8 cellular contexts compared by ENCODE assay signal in genomic region chr19:50817941-50818858, GRCh38. TPM values are rescaled to one million over a fixed set of nuclear protein-coding genes. Genes with fewer than 3 reads are reported as not detected.
A peak's percentile ranks its signal among the peaks of the same experiment; 100 is the strongest.
DNase-seq lines count a peak whose midpoint lies in the region; ATAC-seq and TF ChIP-seq lines count a peak whose summit lies in the region.

No MANE protein-coding gene starts in this region.

- peak; percentile 70 for DNase-seq in 8988T
- peak; percentile 91 for DNase-seq in HEK293T (ENCODE audit: extremely low spot score)
- peak; percentile 76 to 93 (median 87) for DNase-seq in NCI-H1417 (lab: John Stamatoyannopoulos, UW)
- DNase-seq in activated T-cell treated with anti-CD3 and anti-CD28 coated beads, Interleukin-2, amount 50 U/mL, for 4 hours, result peak; percentile 19
- DNase-seq in right cardiac atrium, result peak; percentile 46 to 73 (median 70)
- peak; percentile 57 to 66 for DNase-seq in stimulated activated CD4-positive, alpha-beta T cell treated with anti-CD3 and anti-CD28 coated beads, Interleukin-2, amount 100 ng/mL, for 48 hours
- DNase-seq in HK-2 (ENCODE audit: unreplicated experiment), result no peak

- POLR2A ChIA-PET in HEK293T (lab: Yijun Ruan, JAX), result no interaction called here

- intact Hi-C loops in right cardiac atrium (cut with DNase I), result no loop called here

- H3K4me3 ChIP-seq in GM12875 (ENCODE audit: low read depth, low read length), result peak overlapping the region; percentile 86
- H3K4me3 ChIP-seq in right cardiac atrium (ENCODE audit: low read length), result no peak overlapping the region

- H3K27ac ChIP-seq in right cardiac atrium (ENCODE audit: low read length), result no peak overlapping the region

- H3K4me1 Mint-ChIP-seq in activated T-cell treated with anti-CD3 and anti-CD28 coated beads, Interleukin-2, amount 50 U/mL, for 4 hours (ENCODE audit: low read depth), result peaks cover 37% of the 10 kb centered on the region

- H3K9me3 ChIP-seq in right cardiac atrium (ENCODE audit: control insufficient read depth, low read length), result no peaks in the 10 kb centered on the region

- H3K27me3 ChIP-seq in right cardiac atrium (ENCODE audit: control insufficient read depth, insufficient read depth), result no peaks in the 10 kb centered on the region

- peak; percentile 35 to 42 for ATAC-seq in activated T-cell treated with anti-CD3 and anti-CD28 coated beads, Interleukin-2, amount 50 U/mL, for 4 hours
- ATAC-seq in right cardiac atrium, result peak; percentile 35 to 71

- H3K4me3 Mint-ChIP-seq in activated T-cell treated with anti-CD3 and anti-CD28 coated beads, Interleukin-2, amount 50 U/mL, for 4 hours, result peak overlapping the region; percentile 74

- 7% methylated on average over 52 of the region's 52 CpGs for WGBS in right cardiac atrium

- H3K36me3 Mint-ChIP-seq in activated T-cell treated with anti-CD3 and anti-CD28 coated beads, Interleukin-2, amount 50 U/mL, for 4 hours (ENCODE audit: insufficient read depth), result no peaks in the 10 kb centered on the region

- H3K27me3 Mint-ChIP-seq in activated T-cell treated with anti-CD3 and anti-CD28 coated beads, Interleukin-2, amount 50 U/mL, for 4 hours (ENCODE audit: low read depth), result peaks cover 73% of the 10 kb centered on the region

- TF ChIP-seq CTCF in GM12875 (IDR thresholded peaks at IDR 0.05; ENCODE audit: borderline replicate concordance, insufficient read depth, low read depth, low read length), result no peak

- no peaks in the 10 kb centered on the region for H3K9me3 Mint-ChIP-seq in activated T-cell treated with anti-CD3 and anti-CD28 coated beads, Interleukin-2, amount 50 U/mL, for 4 hours

- H3K4me1 ChIP-seq in right cardiac atrium (ENCODE audit: control insufficient read depth, insufficient read depth, low read length), result no peaks in the 10 kb centered on the region

- CTCF ChIA-PET in HEK293T (lab: Yijun Ruan, JAX), result interaction anchor here (0.6 kb wide), 1 partner anchor 822 kb away, joined by 3 read pairs; no protein-coding TSS in a partner anchor

TF ChIP-seq in HEK293T, 16 proteins besides CTCF, POLR2A, EP300 and RAD21:
- 0 out of 2 replicates have a peak, but pooled peaks have one; percentile 29 for TF ChIP-seq HDGF (IDR thresholded peaks at IDR 0.05; ENCODE audit: borderline replicate concordance)
- TF ChIP-seq ZNF384 (IDR thresholded peaks at IDR 0.05), result no peak
TF ChIP-seq in HEK293T: peak in this region for 1.

RNA-seq across cellular contexts. Expression of gene KLK1, which starts 5.4 kb away (rescaled TPM):
- 1 to 10 TPM in 1 of 3 donors, under 1 TPM in 2; 0.58 to 1.1 (median 0.71) TPM for total RNA-seq in activated T-cell treated with anti-CD3 and anti-CD28 coated beads, Interleukin-2, amount 50 U/mL, for 4 hours
- under 1 TPM in 2 of 4 donors, not detected in 2; 0.54 to 0.82 TPM for total RNA-seq in right cardiac atrium
- polyA plus RNA-seq in right cardiac atrium, result 0.18 TPM

RNA-seq across cellular contexts. Expression of gene KLK15, which starts 15.2 kb away (rescaled TPM):
- total RNA-seq in activated T-cell treated with anti-CD3 and anti-CD28 coated beads, Interleukin-2, amount 50 U/mL, for 4 hours, result not detected
- total RNA-seq in right cardiac atrium, result not detected
- not detected for polyA plus RNA-seq in right cardiac atrium

RNA-seq across cellular contexts. Expression of gene ACP4, which starts 28.0 kb away (rescaled TPM):
- not detected for total RNA-seq in activated T-cell treated with anti-CD3 and anti-CD28 coated beads, Interleukin-2, amount 50 U/mL, for 4 hours
- not detected for total RNA-seq in right cardiac atrium
- not detected for polyA plus RNA-seq in right cardiac atrium

RNA-seq across cellular contexts. Expression of gene KLK3, which starts 36.5 kb away (rescaled TPM):
- not detected for total RNA-seq in activated T-cell treated with anti-CD3 and anti-CD28 coated beads, Interleukin-2, amount 50 U/mL, for 4 hours
- total RNA-seq in right cardiac atrium, result not detected
- polyA plus RNA-seq in right cardiac atrium, result not detected

RNA-seq across cellular contexts. Expression of gene GPR32, which starts 47.9 kb away (rescaled TPM):
- total RNA-seq in activated T-cell treated with anti-CD3 and anti-CD28 coated beads, Interleukin-2, amount 50 U/mL, for 4 hours, result not detected
- total RNA-seq in right cardiac atrium, result not detected
- not detected for polyA plus RNA-seq in right cardiac atrium
